23 cellular contexts compared by ENCODE assay signal in the genomic region with DNA sequence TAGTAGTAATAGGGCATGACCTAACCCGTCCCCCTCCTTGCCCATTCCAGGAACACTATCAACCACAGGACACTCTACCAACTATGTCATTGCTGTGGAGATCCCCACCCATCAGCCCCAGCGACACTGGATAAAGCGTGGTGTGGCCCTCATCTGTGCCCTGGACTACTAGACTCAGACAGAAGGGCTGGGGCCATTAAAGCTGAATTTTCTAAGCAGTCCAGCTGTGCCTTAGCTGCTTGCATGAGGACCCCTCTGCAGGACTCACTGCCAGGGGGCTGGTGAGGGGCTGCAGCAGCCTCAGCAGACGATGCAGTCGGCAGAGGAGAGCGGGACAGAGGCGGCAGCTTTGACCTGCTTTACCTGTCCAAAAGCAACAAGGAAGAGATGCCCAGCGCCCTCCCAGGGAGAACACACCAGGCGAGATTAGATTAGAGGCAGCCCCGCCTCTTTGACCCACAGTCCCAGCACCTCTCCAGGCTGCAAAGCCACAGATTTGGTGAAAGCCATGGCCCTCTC. TPM values are rescaled to one million over a fixed set of nuclear protein-coding genes. Genes with fewer than 3 reads are reported as not detected.
A peak's percentile ranks its signal among the peaks of the same experiment; 100 is the strongest.
DNase-seq lines count a peak whose midpoint lies in the region; ATAC-seq and TF ChIP-seq lines count a peak whose summit lies in the region.
"Had no signal": no experiment of that assay in that cellular context is flagged by ENCODE, and none has a peak within 500 bp of the region (broad histone marks: within the 10 kb centered on the region; RNA-seq: fewer than 3 reads in every experiment).

No MANE protein-coding gene starts in this region.

- H3K27me3 Mint-ChIP-seq in chondrocyte (ENCODE audit: low read depth), result no peaks in the 10 kb centered on the region
- H3K27me3 Mint-ChIP-seq in naive B cell, result no peaks in the 10 kb centered on the region
- H3K27me3 Mint-ChIP-seq: activated CD4-positive, alpha-beta T cell treated with anti-CD3 and anti-CD28 coated beads, Interleukin-2, amount 10 ng/mL, durations not matched to agents 7 days and 5 days had no signal

- intact Hi-C loops in Right ventricle myocardium inferior (cut with DNase I), result loop anchor here (10.0 kb wide), 1 partner anchor 426 kb away; a partner anchor contains a TSS
- intact Hi-C loops in upper lobe of right lung (cut with DNase I), result no loop called here

- peaks cover 49% of the 10 kb centered on the region for H3K36me3 ChIP-seq in right atrium auricular region
- H3K36me3 ChIP-seq in upper lobe of right lung, result peaks cover 47% of the 10 kb centered on the region

- H3K4me3 ChIP-seq in right atrium auricular region (no peak overlapping the region), upper lobe of right lung (no peak overlapping the region)
- H3K4me3 ChIP-seq: BLaER1, dorsolateral prefrontal cortex, suprapubic skin, vagina had no signal

- no peak overlapping the region for H3K27ac ChIP-seq in right atrium auricular region
- H3K27ac ChIP-seq in upper lobe of right lung, result no peak overlapping the region
- H3K27ac ChIP-seq: BLaER1, epithelial cell of prostate, suprapubic skin, vagina had no signal

- ATAC-seq in Right ventricle myocardium inferior (no peak), naive B cell (ENCODE audit: low read depth in 2 of 2) (no peak), upper lobe of right lung (no peak)

- peak; percentile 5 for DNase-seq in Right ventricle myocardium inferior (ENCODE audit: missing footprints)
- DNase-seq in right atrium auricular region (ENCODE audit: low spot score), result no peak
- DNase-seq in chondrocyte (ENCODE audit: low spot score), result peak; percentile 79
- no peak for DNase-seq in naive B cell
- DNase-seq in upper lobe of right lung, result peak; percentile 46
- no peak for DNase-seq in Kasumi-1 (lab: John Stamatoyannopoulos, UW)
- no peak for DNase-seq in NCI-H2171 treated with DMSO at 0.1 percent for 48 hours (lab: John Stamatoyannopoulos, UW)
- DNase-seq in NCI-H524 treated with DMSO at 0.1 percent for 48 hours (lab: John Stamatoyannopoulos, UW), result no peak
- DNase-seq: activated CD4-positive, alpha-beta T cell treated with anti-CD3 and anti-CD28 coated beads, Interleukin-2, amount 10 ng/mL, durations not matched to agents 7 days and 5 days; activated gamma-delta T cell treated with Interleukin-2 at 50 U/mL for 16 hours; amygdala; central memory CD4-positive, alpha-beta T cell; foreskin fibroblast; NCI-H1105 treated with DMSO at 0.1 percent for 48 hours; NCI-H526 treated with DMSO at 0.1 percent for 48 hours; nephron progenitor cell had no signal

- H3K27ac Mint-ChIP-seq in chondrocyte (ENCODE audit: unreplicated experiment), result no peak overlapping the region
- H3K27ac Mint-ChIP-seq in naive B cell, result peak overlapping the region in 4 of 6 donors; percentile 33 to 76 (median 64)
- H3K27ac Mint-ChIP-seq: activated CD4-positive, alpha-beta T cell treated with anti-CD3 and anti-CD28 coated beads, Interleukin-2, amount 10 ng/mL, durations not matched to agents 7 days and 5 days had no signal

- H3K4me1 Mint-ChIP-seq in chondrocyte (ENCODE audit: low read depth) (no peaks in the 10 kb centered on the region), naive B cell (no peaks in the 10 kb centered on the region)
- H3K4me1 Mint-ChIP-seq: activated CD4-positive, alpha-beta T cell treated with anti-CD3 and anti-CD28 coated beads, Interleukin-2, amount 10 ng/mL, durations not matched to agents 7 days and 5 days; nephron progenitor cell had no signal

- H3K4me1 ChIP-seq in right atrium auricular region, result no peaks in the 10 kb centered on the region
- no peaks in the 10 kb centered on the region for H3K4me1 ChIP-seq in upper lobe of right lung
- H3K4me1 ChIP-seq: BLaER1, vagina had no signal

- no peaks in the 10 kb centered on the region for H3K9me3 ChIP-seq in right atrium auricular region
- no peaks in the 10 kb centered on the region for H3K9me3 ChIP-seq in upper lobe of right lung
- H3K9me3 ChIP-seq: BLaER1, suprapubic skin, vagina had no signal

- TF ChIP-seq CTCF in right atrium auricular region (IDR thresholded peaks at IDR 0.05) (no peak), chondrocyte (IDR thresholded peaks at IDR 0.05) (no peak), upper lobe of right lung (IDR thresholded peaks at IDR 0.05) (no peak)

- H3K27me3 ChIP-seq in right atrium auricular region, result no peaks in the 10 kb centered on the region
- H3K27me3 ChIP-seq in upper lobe of right lung, result no peaks in the 10 kb centered on the region
- H3K27me3 ChIP-seq: BLaER1, dorsolateral prefrontal cortex, suprapubic skin, vagina had no signal

- no peaks in the 10 kb centered on the region for H3K9me3 Mint-ChIP-seq in chondrocyte (ENCODE audit: low read depth)
- H3K9me3 Mint-ChIP-seq in naive B cell, result no peaks in the 10 kb centered on the region
- H3K9me3 Mint-ChIP-seq: activated CD4-positive, alpha-beta T cell treated with anti-CD3 and anti-CD28 coated beads, Interleukin-2, amount 10 ng/mL, durations not matched to agents 7 days and 5 days; nephron progenitor cell had no signal

- H3K36me3 Mint-ChIP-seq in chondrocyte (ENCODE audit: low read depth) (peaks cover 21% of the 10 kb centered on the region), naive B cell (peaks cover 0 to 12% of the 10 kb centered on the region in 2 donors)

- H3K4me3 Mint-ChIP-seq in chondrocyte (ENCODE audit: unreplicated experiment), result no peak overlapping the region
- H3K4me3 Mint-ChIP-seq in naive B cell, result no peak overlapping the region
- H3K4me3 Mint-ChIP-seq: activated CD4-positive, alpha-beta T cell treated with anti-CD3 and anti-CD28 coated beads, Interleukin-2, amount 10 ng/mL, durations not matched to agents 7 days and 5 days; nephron progenitor cell had no signal

RNA-seq across cellular contexts. Expression of a gene that starts 9.5 kb away (rescaled TPM):
- total RNA-seq in Right ventricle myocardium inferior (53.3 TPM), right atrium auricular region (10 to 100 TPM; 38.8 to 53.9 TPM), chondrocyte (82.1 to 85.4 TPM (median 84.3 TPM) in 3 replicates), upper lobe of right lung (71.4 TPM)
- polyA plus RNA-seq in naive B cell (ENCODE audit: low read depth in 6 of 6), result 10 to 100 TPM; 13.9 to 29.7 (median 16.2) TPM

RNA-seq across cellular contexts. Expression of a gene that starts 10.1 kb away (rescaled TPM):
- total RNA-seq in Right ventricle myocardium inferior, result 13.7 TPM
- 10 to 100 TPM; 10.1 to 17.6 TPM for total RNA-seq in right atrium auricular region
- total RNA-seq in chondrocyte, result 5.1 to 7.1 TPM (median 5.5 TPM) in 3 replicates
- 10 to 100 TPM; 13.2 to 16.3 (median 14.9) TPM for polyA plus RNA-seq in naive B cell (ENCODE audit: low read depth in 6 of 6)
- total RNA-seq in upper lobe of right lung, result 6.8 TPM

RNA-seq across cellular contexts. Expression of a gene that starts 44.6 kb away (rescaled TPM):
- total RNA-seq in Right ventricle myocardium inferior (12.3 TPM), right atrium auricular region (10 to 100 TPM; 11.8 to 12.6 TPM), chondrocyte (0.17 TPM in 1 of 3 replicates, not detected in the others), upper lobe of right lung (27.6 TPM)
- polyA plus RNA-seq in naive B cell (ENCODE audit: low read depth in 6 of 6), result not detected

RNA-seq across cellular contexts. Expression of a gene that starts 53.5 kb away (rescaled TPM):
- total RNA-seq in Right ventricle myocardium inferior (9,051 TPM), right atrium auricular region (1,000 to 10,000 TPM; 4,697 to 8,249 TPM), chondrocyte (3.3 to 13.7 TPM (median 12.7 TPM) in 3 replicates), upper lobe of right lung (88.9 TPM)
- polyA plus RNA-seq in naive B cell (ENCODE audit: low read depth in 6 of 6), result not detected
- total RNA-seq: mesenteric fat pad, pulmonary artery endothelial cell had no signal

RNA-seq across cellular contexts. Expression of a gene that starts 55.1 kb away (rescaled TPM):
- total RNA-seq in Right ventricle myocardium inferior (45.6 TPM), right atrium auricular region (10 to 100 TPM; 29.2 to 49.6 TPM), chondrocyte (97.6 to 121 TPM (median 101 TPM) in 3 replicates), upper lobe of right lung (94.6 TPM)
- 10 to 100 TPM; 14.4 to 27.0 (median 15.7) TPM for polyA plus RNA-seq in naive B cell (ENCODE audit: low read depth in 6 of 6)

Comparison
In these comparisons a context has a peak if more than half of its experiments do, and no peak if none do; other contexts are left out.
1. DNase-seq: peak in Right ventricle myocardium inferior (single experiment), chondrocyte (single experiment) and upper lobe of right lung (single experiment); none in right atrium auricular region (single experiment), naive B cell (single experiment), Kasumi-1 (0 of 2), NCI-H2171 treated with DMSO at 0.1 percent for 48 hours (single experiment) and NCI-H524 treated with DMSO at 0.1 percent for 48 hours (single experiment).
2. RNA of a gene that starts 44.6 kb away (total RNA-seq): 27.6 TPM in upper lobe of right lung (single experiment), 11.8 to 12.6 TPM in right atrium auricular region and 12.3 TPM in Right ventricle myocardium inferior (single experiment); 0.17 TPM in chondrocyte; every median in the first group is over 10 times any median in the second.